14 cellular contexts compared by ENCODE assay signal in genomic region chr2:218278531-218279360, GRCh38. TPM values are rescaled to one million over a fixed set of nuclear protein-coding genes. Genes with fewer than 3 reads are reported as not detected.
DNase-seq lines count a peak whose midpoint lies in the region; ATAC-seq, FAIRE-seq and TF ChIP-seq lines count a peak whose summit lies in the region.
"Had no signal": no experiment of that assay in that cellular context is flagged by ENCODE, and none has a peak within 500 bp of the region (broad histone marks: within the 10 kb centered on the region; RNA-seq: fewer than 3 reads in every experiment).

No MANE protein-coding gene starts in this region.

- H3K27ac Mint-ChIP-seq in immature natural killer cell (peak overlapping the region in 4 of 6 donors; percentile 34 to 85 (median 76)), type B pancreatic cell (peak overlapping the region; percentile 67)
- H3K27ac Mint-ChIP-seq: activated naive CD8-positive, alpha-beta T cell treated with anti-CD3 and anti-CD28 coated beads, Interleukin-2, amount 10 ng/mL, durations not matched to agents 7 days and 5 days; endodermal cell had no signal

- DNase-seq in HepG2 (ENCODE audit: low spot score) (no peak), right lobe of liver (no peak), immature natural killer cell (no peak), type B pancreatic cell (ENCODE audit: extremely low spot score, unreplicated experiment) (no peak), ovary (no peak), ecto neural progenitor cell (ENCODE audit: low spot score) (no peak)
- DNase-seq: activated naive CD8-positive, alpha-beta T cell treated with anti-CD3 and anti-CD28 coated beads, Interleukin-2, amount 10 ng/mL, durations not matched to agents 7 days and 5 days; endodermal cell; foreskin keratinocyte; NCI-H1694; stimulated activated naive CD8-positive, alpha-beta T cell treated with anti-CD3 and anti-CD28 coated beads, Interleukin-15, amount 100 ng/mL, for 72 hours had no signal

- no peak overlapping the region for H3K9ac ChIP-seq in HepG2 (ENCODE audit: insufficient read depth, low read depth, low read length)

- H2AFZ ChIP-seq in HepG2 (ENCODE audit: low read length): no peak overlapping the region

- in situ Hi-C loops in HepG2 (cut with HindIII; ENCODE audit: extremely low pct_ligation_motif_present, low pct_unique_long_range_greater_than_20kb): loop anchor here (10.0 kb wide), 1 partner anchor 186 kb away; no protein-coding TSS in a partner anchor

- POLR2A ChIA-PET in HepG2 (lab: Yijun Ruan, JAX): interaction anchor here (1.3 kb wide), 1 partner anchor 9 kb away, joined by 3 read pairs; no protein-coding TSS in a partner anchor

- FAIRE-seq in HepG2 (lab: Jason Lieb, UNC): no peak

- intact Hi-C loops in HepG2 (cut with micrococcal nuclease; ENCODE audit: unreplicated experiment): no loop called here
- intact Hi-C loops in right lobe of liver (cut with DNase I): no loop called here
- intact Hi-C loops in ovary (cut with DNase I): loop anchor here in 2 of 4 donors (10.0 kb wide), 2 partner anchors 186 to 376 kb away; partner anchors contain the start of genes BCS1L (in 1 of the 2) and ZNF142 (in 1 of the 2)

- ATAC-seq in HepG2 (no peak), right lobe of liver (no peak)
- ATAC-seq: foreskin keratinocyte; HCT116; left lung; stimulated activated naive CD8-positive, alpha-beta T cell treated with anti-CD3 and anti-CD28 coated beads, Interleukin-15, amount 100 ng/mL, for 72 hours had no signal

- H3K4me1 ChIP-seq in HepG2 (ENCODE audit: insufficient read depth, low read length) (peaks cover 2% of the 10 kb centered on the region), right lobe of liver (peaks cover 0 to 27% (median 13%) of the 10 kb centered on the region in 4 donors), ovary (ENCODE audit: insufficient read depth) (peaks cover 3% of the 10 kb centered on the region)

- no TSS peak for BruUV-seq in HepG2 (replicated peaks; lab: Mats Ljungman, UMichigan)

- no peak for TF ChIP-seq RAD21 in HepG2 (CRISPR knock-in tag; IDR thresholded peaks at IDR 0.05)

- H3K4me3 Mint-ChIP-seq in immature natural killer cell: no peak overlapping the region
- no peak overlapping the region for H3K4me3 Mint-ChIP-seq in type B pancreatic cell
- H3K4me3 Mint-ChIP-seq: activated naive CD8-positive, alpha-beta T cell treated with anti-CD3 and anti-CD28 coated beads, Interleukin-2, amount 10 ng/mL, durations not matched to agents 7 days and 5 days; endodermal cell; stimulated activated naive CD8-positive, alpha-beta T cell treated with anti-CD3 and anti-CD28 coated beads, Interleukin-15, amount 100 ng/mL, for 72 hours had no signal

- no peak overlapping the region for H3K27ac ChIP-seq in HepG2 (ENCODE audit: extremely low read length, insufficient read depth, low read length)
- H3K27ac ChIP-seq in right lobe of liver: no peak overlapping the region
- no peak overlapping the region for H3K27ac ChIP-seq in ovary
- H3K27ac ChIP-seq: foreskin keratinocyte, left lung had no signal

- TF ChIP-seq CTCF in HepG2 (CRISPR knock-in tag; IDR thresholded peaks at IDR 0.05) (no peak), right lobe of liver (IDR thresholded peaks at IDR 0.05) (no peak), type B pancreatic cell (conservative IDR thresholded peaks at IDR 0.05) (no peak), ovary (IDR thresholded peaks at IDR 0.05) (no peak)

- H3K4me3 ChIP-seq in HepG2 (replicated peaks in 1 of 3; ENCODE audit: insufficient read depth in 1 of 3, low read depth in 2 of 3, low read length in 3 of 3) (no peak overlapping the region), right lobe of liver (no peak overlapping the region), ovary (no peak overlapping the region)
- H3K4me3 ChIP-seq: left lung had no signal

- CTCF ChIA-PET in HepG2 (lab: Yijun Ruan, JAX; ENCODE audit: low intra/inter-chr PET ratio, low total read pairs): no interaction called here

- H3K9me3 ChIP-seq in HepG2 (ENCODE audit: low read length) (no peaks in the 10 kb centered on the region), right lobe of liver (no peaks in the 10 kb centered on the region), ovary (no peaks in the 10 kb centered on the region)
- H3K9me3 ChIP-seq: left lung had no signal

- H3K79me2 ChIP-seq in HepG2 (ENCODE audit: insufficient read depth, low read length): peaks cover 6% of the 10 kb centered on the region

- WGBS in HepG2 (ENCODE audit: low lambda C conversion rate): 93% methylated on average over 12 of the region's 16 CpGs
- WGBS in right lobe of liver (ENCODE audit: insufficient coverage, low coverage, low lambda C conversion rate, missing lambda C conversion rate): 38% methylated on average over 1 of the region's 16 CpGs
- WGBS in ovary, 3 donors: 76 to 82% (median 81%) methylated on average over 16 of the region's 16 CpGs

- H3K4me2 ChIP-seq in HepG2 (ENCODE audit: low read depth, low read length): no peak overlapping the region

- no peaks in the 10 kb centered on the region for H3K27me3 ChIP-seq in HepG2 (ENCODE audit: control insufficient read depth in 1 of 2, insufficient read depth in 2 of 2, low read length in 2 of 2)
- no peaks in the 10 kb centered on the region for H3K27me3 ChIP-seq in right lobe of liver
- H3K27me3 ChIP-seq in ovary: no peaks in the 10 kb centered on the region
- H3K27me3 ChIP-seq: foreskin keratinocyte, left lung had no signal

- no peaks in the 10 kb centered on the region for H3K9me3 Mint-ChIP-seq in immature natural killer cell
- H3K9me3 Mint-ChIP-seq in type B pancreatic cell: no peaks in the 10 kb centered on the region
- H3K9me3 Mint-ChIP-seq: activated naive CD8-positive, alpha-beta T cell treated with anti-CD3 and anti-CD28 coated beads, Interleukin-2, amount 10 ng/mL, durations not matched to agents 7 days and 5 days; endodermal cell; stimulated activated naive CD8-positive, alpha-beta T cell treated with anti-CD3 and anti-CD28 coated beads, Interleukin-15, amount 100 ng/mL, for 72 hours had no signal

- H3K27me3 Mint-ChIP-seq in immature natural killer cell (ENCODE audit: low read depth in 3 of 3) (peaks cover 2 to 8% (median 6%) of the 10 kb centered on the region in 3 donors), type B pancreatic cell (no peaks in the 10 kb centered on the region)
- H3K27me3 Mint-ChIP-seq: activated naive CD8-positive, alpha-beta T cell treated with anti-CD3 and anti-CD28 coated beads, Interleukin-2, amount 10 ng/mL, durations not matched to agents 7 days and 5 days; progenitor cell of endocrine pancreas; stimulated activated naive CD8-positive, alpha-beta T cell treated with anti-CD3 and anti-CD28 coated beads, Interleukin-15, amount 100 ng/mL, for 72 hours had no signal

- H3K36me3 Mint-ChIP-seq in immature natural killer cell (peaks cover 9 to 48% (median 11%) of the 10 kb centered on the region in 3 donors), type B pancreatic cell (peaks cover 15% of the 10 kb centered on the region)

- TF ChIP-seq POLR2A in HepG2 (IDR thresholded peaks at IDR 0.05; ENCODE audit: insufficient read depth in 1 of 2, low read depth in 2 of 2, low read length in 2 of 2) (0 out of 4 replicates have a peak, but pooled peaks of 1 of the 2 experiments have one; percentile 13), right lobe of liver (IDR thresholded peaks at IDR 0.05) (no peak), ovary (IDR thresholded peaks at IDR 0.05) (no peak)

- TF ChIP-seq EP300 in HepG2 (IDR thresholded peaks at IDR 0.05; ENCODE audit: low read depth in 2 of 2, low read length in 2 of 2) (no peak), HepG2 (CRISPR knock-in tag; IDR thresholded peaks at IDR 0.05; ENCODE audit: borderline replicate concordance) (no peak), ovary (IDR thresholded peaks at IDR 0.05) (no peak)

- peaks cover 16% of the 10 kb centered on the region; the same call in 1 of the 2 replicates for H4K20me1 ChIP-seq in HepG2 (ENCODE audit: insufficient read depth, low read length)

- H3K4me1 Mint-ChIP-seq in immature natural killer cell (peaks cover 15 to 18% of the 10 kb centered on the region in 2 donors), type B pancreatic cell (ENCODE audit: unreplicated experiment) (peaks cover 12% of the 10 kb centered on the region)
- H3K4me1 Mint-ChIP-seq: endodermal cell had no signal

- H3K36me3 ChIP-seq in HepG2 (replicated peaks in 1 of 2; ENCODE audit: control insufficient read depth in 1 of 2, insufficient read depth in 2 of 2, low read length in 2 of 2) (peaks cover 61 to 94% of the 10 kb centered on the region in 2 experiments), right lobe of liver (peaks cover 20 to 78% (median 57%) of the 10 kb centered on the region in 4 donors), ovary (no peaks in the 10 kb centered on the region)

RNA-seq across cellular contexts. Expression of gene PNKD, which starts 8.4 kb away (rescaled TPM):
- total RNA-seq in HepG2 (2016; rRNA removed; fragmentation: Illumina TruSeq; extraction: Trizol) (50.0 and 55.9 TPM in 2 replicates), right lobe of liver (100 to 1,000 TPM in 4 of 6 experiments, 10 to 100 TPM in 2; 78.5 to 137 (median 115) TPM), type B pancreatic cell (ENCODE audit: low replicate concordance) (58.4 and 66.4 TPM in 2 replicates), ovary (10 to 100 TPM; 37.3 to 59.6 (median 48.1) TPM)
- total RNA-seq in HepG2 (2016; cell fraction: cytosol; rRNA removed; fragmentation: Illumina TruSeq; extraction: Trizol; ENCODE audit: low read depth): 21.6 and 27.3 TPM in 2 replicates
- total RNA-seq in HepG2 (2016; cell fraction: insoluble cytoplasmic fraction; rRNA removed; fragmentation: Illumina TruSeq; extraction: Trizol): 48.3 and 59.8 TPM in 2 replicates
- total RNA-seq in HepG2 (2016; cell fraction: membrane; rRNA removed; fragmentation: Illumina TruSeq; extraction: Trizol): 30.6 and 30.7 TPM in 2 replicates
- 34.2 and 39.5 TPM in 2 replicates for total RNA-seq in HepG2 (2016; cell fraction: nucleus; rRNA removed; fragmentation: Illumina TruSeq; extraction: Trizol)
- polyA plus RNA-seq in HepG2 (2011; rRNA removed) (78.0 and 80.4 TPM in 2 replicates), immature natural killer cell (100 to 1,000 TPM in 1 of 3 donors, 10 to 100 TPM in 2; 96.3 to 145 (median 98.9) TPM), ovary (10 to 100 TPM; 23.3 to 74.5 TPM)
- 48.4 and 76.6 TPM in 2 replicates for polyA plus RNA-seq in HepG2 (2011; cell fraction: cytosol; rRNA removed)
- polyA plus RNA-seq in HepG2 (2011; cell fraction: nucleus; rRNA removed): 76.3 and 77.5 TPM in 2 replicates
- polyA plus RNA-seq in HepG2 (2012): 59.5 and 60.9 TPM in 2 replicates
- 24.9 and 29.3 TPM in 2 replicates for polyA plus RNA-seq in HepG2 (2016; cell fraction: cytosol; fragmentation: Illumina TruSeq; extraction: Trizol; ENCODE audit: low read depth)
- 58.0 and 59.1 TPM in 2 replicates for polyA plus RNA-seq in HepG2 (2016; cell fraction: insoluble cytoplasmic fraction; fragmentation: Illumina TruSeq; extraction: Trizol; ENCODE audit: low read depth)
- 31.6 and 35.4 TPM in 2 replicates for polyA plus RNA-seq in HepG2 (2016; cell fraction: membrane; fragmentation: Illumina TruSeq; extraction: Trizol; ENCODE audit: low read depth)
- polyA plus RNA-seq in HepG2 (2016; cell fraction: nucleus; fragmentation: Illumina TruSeq; extraction: Trizol; ENCODE audit: insufficient read depth, low read depth): 73.5 and 80.9 TPM in 2 replicates
- polyA minus RNA-seq in HepG2 (2011; rRNA and poly(A)+ RNA removed; ENCODE audit: low replicate concordance): 33.3 and 44.2 TPM in 2 replicates
- 15.5 and 20.7 TPM in 2 replicates for polyA minus RNA-seq in HepG2 (2011; cell fraction: cytosol; rRNA and poly(A)+ RNA removed)
- polyA minus RNA-seq in HepG2 (2011; cell fraction: nucleus; rRNA and poly(A)+ RNA removed): 9.7 and 10.9 TPM in 2 replicates

RNA-seq across cellular contexts. Expression of gene AAMP, which starts 8.8 kb away (rescaled TPM):
- total RNA-seq in HepG2 (2016; rRNA removed; fragmentation: Illumina TruSeq; extraction: Trizol): 186 and 241 TPM in 2 replicates
- 26.6 and 29.2 TPM in 2 replicates for total RNA-seq in HepG2 (2016; cell fraction: cytosol; rRNA removed; fragmentation: Illumina TruSeq; extraction: Trizol; ENCODE audit: low read depth)
- total RNA-seq in HepG2 (2016; cell fraction: insoluble cytoplasmic fraction; rRNA removed; fragmentation: Illumina TruSeq; extraction: Trizol): 202 and 247 TPM in 2 replicates
- 56.8 and 59.3 TPM in 2 replicates for total RNA-seq in HepG2 (2016; cell fraction: membrane; rRNA removed; fragmentation: Illumina TruSeq; extraction: Trizol)
- 85.4 and 91.7 TPM in 2 replicates for total RNA-seq in HepG2 (2016; cell fraction: nucleus; rRNA removed; fragmentation: Illumina TruSeq; extraction: Trizol)
- 110 and 119 TPM in 2 replicates for polyA plus RNA-seq in HepG2 (2011; rRNA removed)
- polyA plus RNA-seq in HepG2 (2011; cell fraction: cytosol; rRNA removed): 138 and 202 TPM in 2 replicates
- polyA plus RNA-seq in HepG2 (2011; cell fraction: nucleus; rRNA removed): 161 and 181 TPM in 2 replicates
- polyA plus RNA-seq in HepG2 (2012): 99.2 and 104 TPM in 2 replicates
- 13.9 and 16.0 TPM in 2 replicates for polyA plus RNA-seq in HepG2 (2016; cell fraction: cytosol; fragmentation: Illumina TruSeq; extraction: Trizol; ENCODE audit: low read depth)
- 224 and 231 TPM in 2 replicates for polyA plus RNA-seq in HepG2 (2016; cell fraction: insoluble cytoplasmic fraction; fragmentation: Illumina TruSeq; extraction: Trizol; ENCODE audit: low read depth)
- 30.9 and 33.2 TPM in 2 replicates for polyA plus RNA-seq in HepG2 (2016; cell fraction: membrane; fragmentation: Illumina TruSeq; extraction: Trizol; ENCODE audit: low read depth)
- polyA plus RNA-seq in HepG2 (2016; cell fraction: nucleus; fragmentation: Illumina TruSeq; extraction: Trizol; ENCODE audit: insufficient read depth, low read depth): 127 and 131 TPM in 2 replicates
- 41.5 and 143 TPM in 2 replicates for polyA minus RNA-seq in HepG2 (2011; rRNA and poly(A)+ RNA removed; ENCODE audit: low replicate concordance)
- 58.2 and 63.3 TPM in 2 replicates for polyA minus RNA-seq in HepG2 (2011; cell fraction: cytosol; rRNA and poly(A)+ RNA removed)
- polyA minus RNA-seq in HepG2 (2011; cell fraction: nucleus; rRNA and poly(A)+ RNA removed): 39.9 and 43.6 TPM in 2 replicates
- total RNA-seq in right lobe of liver: 10 to 100 TPM; 40.0 to 99.5 (median 45.2) TPM
- polyA plus RNA-seq in immature natural killer cell: 100 to 1,000 TPM in 2 of 3 donors, 10 to 100 TPM in 1; 71.8 to 158 (median 101) TPM
- total RNA-seq in type B pancreatic cell (ENCODE audit: low replicate concordance): 82.2 and 97.8 TPM in 2 replicates
- 100 to 1,000 TPM in 5 of 7 donors, 10 to 100 TPM in 2; 86.5 to 123 (median 106) TPM for total RNA-seq in ovary
- 100 to 1,000 TPM in 1 of 2 donors, 10 to 100 TPM in 1; 71.1 to 144 TPM for polyA plus RNA-seq in ovary

RNA-seq across cellular contexts. Expression of gene TMBIM1, which starts 13.6 kb away (rescaled TPM):
- total RNA-seq in HepG2 (2016; rRNA removed; fragmentation: Illumina TruSeq; extraction: Trizol) (69.7 and 139 TPM in 2 replicates), right lobe of liver (100 to 1,000 TPM; 101 to 160 (median 126) TPM), type B pancreatic cell (ENCODE audit: low replicate concordance) (94.5 and 303 TPM in 2 replicates), ovary (100 to 1,000 TPM in 6 of 7 donors, 10 to 100 TPM in 1; 80.6 to 137 (median 114) TPM)
- 37.2 and 38.6 TPM in 2 replicates for total RNA-seq in HepG2 (2016; cell fraction: cytosol; rRNA removed; fragmentation: Illumina TruSeq; extraction: Trizol; ENCODE audit: low read depth)
- total RNA-seq in HepG2 (2016; cell fraction: insoluble cytoplasmic fraction; rRNA removed; fragmentation: Illumina TruSeq; extraction: Trizol): 57.8 and 142 TPM in 2 replicates
- total RNA-seq in HepG2 (2016; cell fraction: membrane; rRNA removed; fragmentation: Illumina TruSeq; extraction: Trizol): 88.3 and 90.4 TPM in 2 replicates
- 108 and 128 TPM in 2 replicates for total RNA-seq in HepG2 (2016; cell fraction: nucleus; rRNA removed; fragmentation: Illumina TruSeq; extraction: Trizol)
- polyA plus RNA-seq in HepG2 (2011; rRNA removed) (127 and 181 TPM in 2 replicates), immature natural killer cell (100 to 1,000 TPM; 119 to 268 (median 155) TPM), ovary (100 to 1,000 TPM; 106 to 259 TPM)
- polyA plus RNA-seq in HepG2 (2011; cell fraction: cytosol; rRNA removed): 146 and 187 TPM in 2 replicates
- 207 and 243 TPM in 2 replicates for polyA plus RNA-seq in HepG2 (2011; cell fraction: nucleus; rRNA removed)
- polyA plus RNA-seq in HepG2 (2012): 254 and 390 TPM in 2 replicates
- 33.9 and 35.7 TPM in 2 replicates for polyA plus RNA-seq in HepG2 (2016; cell fraction: cytosol; fragmentation: Illumina TruSeq; extraction: Trizol; ENCODE audit: low read depth)
- 56.2 and 61.3 TPM in 2 replicates for polyA plus RNA-seq in HepG2 (2016; cell fraction: insoluble cytoplasmic fraction; fragmentation: Illumina TruSeq; extraction: Trizol; ENCODE audit: low read depth)
- 62.1 and 66.4 TPM in 2 replicates for polyA plus RNA-seq in HepG2 (2016; cell fraction: membrane; fragmentation: Illumina TruSeq; extraction: Trizol; ENCODE audit: low read depth)
- polyA plus RNA-seq in HepG2 (2016; cell fraction: nucleus; fragmentation: Illumina TruSeq; extraction: Trizol; ENCODE audit: insufficient read depth, low read depth): 152 and 156 TPM in 2 replicates
- polyA minus RNA-seq in HepG2 (2011; rRNA and poly(A)+ RNA removed; ENCODE audit: low replicate concordance): 19.4 and 315 TPM in 2 replicates
- polyA minus RNA-seq in HepG2 (2011; cell fraction: cytosol; rRNA and poly(A)+ RNA removed): 88.2 and 133 TPM in 2 replicates
- 37.2 and 64.6 TPM in 2 replicates for polyA minus RNA-seq in HepG2 (2011; cell fraction: nucleus; rRNA and poly(A)+ RNA removed)

RNA-seq across cellular contexts. Expression of gene GPBAR1, which starts 17.9 kb away (rescaled TPM):
- total RNA-seq in HepG2 (2016; rRNA removed; fragmentation: Illumina TruSeq; extraction: Trizol) (0.09 TPM in 1 of 2 replicates, not detected in the other), right lobe of liver (1 to 10 TPM in 2 of 6 experiments, under 1 TPM in 4; 0.56 to 3.2 (median 0.94) TPM), type B pancreatic cell (ENCODE audit: low replicate concordance) (2.1 and 5.7 TPM in 2 replicates), ovary (1 to 10 TPM in 5 of 7 donors, under 1 TPM in 2; 0.38 to 3.8 (median 2.1) TPM)
- not detected in 2 replicates for total RNA-seq in HepG2 (2016; cell fraction: cytosol; rRNA removed; fragmentation: Illumina TruSeq; extraction: Trizol; ENCODE audit: low read depth)
- 0.15 TPM in 1 of 2 replicates, not detected in the other for total RNA-seq in HepG2 (2016; cell fraction: insoluble cytoplasmic fraction; rRNA removed; fragmentation: Illumina TruSeq; extraction: Trizol)
- 0.17 TPM in 1 of 2 replicates, not detected in the other for total RNA-seq in HepG2 (2016; cell fraction: membrane; rRNA removed; fragmentation: Illumina TruSeq; extraction: Trizol)
- total RNA-seq in HepG2 (2016; cell fraction: nucleus; rRNA removed; fragmentation: Illumina TruSeq; extraction: Trizol): 0.25 and 0.38 TPM in 2 replicates
- polyA plus RNA-seq in HepG2 (2011; rRNA removed) (0.05 and 0.09 TPM in 2 replicates), immature natural killer cell (1 to 10 TPM in 1 of 3 donors, under 1 TPM in 2; 0.19 to 2.9 (median 0.22) TPM), ovary (1 to 10 TPM in 1 of 2 donors, under 1 TPM in 1; 0.28 to 2.8 TPM)
- polyA plus RNA-seq in HepG2 (2011; cell fraction: cytosol; rRNA removed): 0.05 and 0.12 TPM in 2 replicates
- polyA plus RNA-seq in HepG2 (2011; cell fraction: nucleus; rRNA removed): 0.45 and 0.68 TPM in 2 replicates
- 0.09 and 0.11 TPM in 2 replicates for polyA plus RNA-seq in HepG2 (2012)
- 0.08 and 0.22 TPM in 2 replicates for polyA plus RNA-seq in HepG2 (2016; cell fraction: cytosol; fragmentation: Illumina TruSeq; extraction: Trizol; ENCODE audit: low read depth)
- polyA plus RNA-seq in HepG2 (2016; cell fraction: insoluble cytoplasmic fraction; fragmentation: Illumina TruSeq; extraction: Trizol; ENCODE audit: low read depth): 0.16 TPM in 1 of 2 replicates, not detected in the other
- 0.22 and 0.27 TPM in 2 replicates for polyA plus RNA-seq in HepG2 (2016; cell fraction: membrane; fragmentation: Illumina TruSeq; extraction: Trizol; ENCODE audit: low read depth)
- not detected in 2 replicates for polyA plus RNA-seq in HepG2 (2016; cell fraction: nucleus; fragmentation: Illumina TruSeq; extraction: Trizol; ENCODE audit: insufficient read depth, low read depth)
- 0.12 and 1.2 TPM in 2 replicates for polyA minus RNA-seq in HepG2 (2011; rRNA and poly(A)+ RNA removed; ENCODE audit: low replicate concordance)
- polyA minus RNA-seq in HepG2 (2011; cell fraction: cytosol; rRNA and poly(A)+ RNA removed): not detected in 2 replicates
- polyA minus RNA-seq in HepG2 (2011; cell fraction: nucleus; rRNA and poly(A)+ RNA removed): 1.2 and 1.5 TPM in 2 replicates
